In the genomic region with DNA sequence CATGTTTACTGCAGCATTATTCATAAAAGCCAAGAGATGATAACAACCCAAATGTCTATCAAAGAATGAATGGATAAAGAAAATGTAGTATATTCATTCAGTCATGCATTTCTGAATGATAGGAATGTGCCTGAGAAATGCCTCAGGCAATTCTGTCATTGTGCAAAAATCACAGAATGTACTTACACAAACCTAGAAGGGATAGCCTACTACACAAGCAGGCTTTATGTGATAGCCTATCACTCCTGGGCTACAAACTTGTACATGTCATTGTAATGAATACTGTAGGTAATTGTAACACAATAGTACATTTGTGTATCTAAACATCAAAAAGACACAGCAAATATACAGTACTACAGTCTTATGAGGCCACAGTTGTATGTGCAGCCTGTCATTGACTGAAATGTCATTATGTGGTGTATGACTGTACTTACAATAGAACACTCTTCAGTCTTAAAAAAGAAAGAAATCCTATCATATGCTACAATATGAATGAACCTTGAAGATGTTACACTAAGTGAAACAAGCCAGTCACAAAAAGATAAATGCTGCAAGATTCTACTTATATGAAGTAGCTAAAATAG, we compare ENCODE assay signal across 14 cellular contexts.
A peak's percentile ranks its signal among the peaks of the same experiment; 100 is the strongest.
DNase-seq lines count a peak whose midpoint lies in the region; ATAC-seq and TF ChIP-seq lines count a peak whose summit lies in the region.
"Had no signal": no experiment of that assay in that cellular context is flagged by ENCODE, and none has a peak within 500 bp of the region (broad histone marks: within the 10 kb centered on the region; RNA-seq: fewer than 3 reads in every experiment).

No MANE protein-coding gene starts in this region.

- no peaks in the 10 kb centered on the region for H3K36me3 ChIP-seq in gastrocnemius medialis
- H3K36me3 ChIP-seq in smooth muscle cell (ENCODE audit: low read depth) = peaks cover 7% of the 10 kb centered on the region
- peaks cover 0 to 17% (median 8%) of the 10 kb centered on the region in 4 donors for H3K36me3 ChIP-seq in stomach
- H3K36me3 ChIP-seq: BE2C had no signal

- H3F3A ChIP-seq in smooth muscle cell (ENCODE audit: low read depth) = no peaks in the 10 kb centered on the region

- H3K4me3 Mint-ChIP-seq in HFFc6 = no peak overlapping the region
- H3K4me3 Mint-ChIP-seq: stimulated activated naive CD8-positive, alpha-beta T cell treated with anti-CD3 and anti-CD28 coated beads, Interleukin-15, amount 100 ng/mL, for 72 hours had no signal

- no peak overlapping the region for H3K4me2 ChIP-seq in smooth muscle cell

- TF ChIP-seq EP300 in stomach (IDR thresholded peaks at IDR 0.05) = no peak

- in situ Hi-C loops in astrocyte of the spinal cord (cut with HindIII; ENCODE audit: low sequenced_read_pairs) (no loop called here), gastrocnemius medialis (cut with MboI; ENCODE audit: low sequenced_read_pairs in 4 of 4) (no loop called here)

- DNase-seq in AG08396 (ENCODE audit: low spot score) (peak; percentile 5), HFFc6 (peak; percentile 77), astrocyte of the spinal cord (ENCODE audit: low read depth, low spot score) (peak; percentile 4), glomerular visceral epithelial cell (ENCODE audit: extremely low spot score) (peak; percentile 1), gastrocnemius medialis (no peak), smooth muscle cell (lab: John Stamatoyannopoulos, UW; ENCODE audit: unreplicated experiment) (no peak), stomach (no peak)
- DNase-seq: activated gamma-delta T cell; BE2C; effector CD8-positive, alpha-beta T cell; NCI-H2171 treated with DMSO at 0.1 percent for 48 hours; stimulated activated naive CD8-positive, alpha-beta T cell treated with anti-CD3 and anti-CD28 coated beads, Interleukin-15, amount 100 ng/mL, for 72 hours had no signal

- H3K27me3 ChIP-seq in gastrocnemius medialis (no peaks in the 10 kb centered on the region), smooth muscle cell (ENCODE audit: low read depth) (no peaks in the 10 kb centered on the region), stomach (no peaks in the 10 kb centered on the region)
- H3K27me3 ChIP-seq: BE2C had no signal

- H3K27me3 Mint-ChIP-seq in HFFc6 (ENCODE audit: insufficient read depth) = no peaks in the 10 kb centered on the region
- H3K27me3 Mint-ChIP-seq: stimulated activated naive CD8-positive, alpha-beta T cell treated with anti-CD3 and anti-CD28 coated beads, Interleukin-15, amount 100 ng/mL, for 72 hours had no signal

- TF ChIP-seq POLR2A in gastrocnemius medialis (IDR thresholded peaks at IDR 0.05) (no peak), stomach (IDR thresholded peaks at IDR 0.05) (no peak)

- no peak overlapping the region for H3K9ac ChIP-seq in smooth muscle cell (ENCODE audit: low read depth)
- H3K9ac ChIP-seq: parathyroid adenoma had no signal

- H3K4me3 ChIP-seq in astrocyte of the spinal cord (ENCODE audit: low read depth, low read length) (no peak overlapping the region), gastrocnemius medialis (no peak overlapping the region), smooth muscle cell (no peak overlapping the region), stomach (no peak overlapping the region)

- no peaks in the 10 kb centered on the region for H3K9me3 Mint-ChIP-seq in HFFc6
- H3K9me3 Mint-ChIP-seq: stimulated activated naive CD8-positive, alpha-beta T cell treated with anti-CD3 and anti-CD28 coated beads, Interleukin-15, amount 100 ng/mL, for 72 hours had no signal

- ATAC-seq in gastrocnemius medialis (no peak), GM21447 (IDR thresholded peaks at IDR 0.05; ENCODE audit: unreplicated experiment) (no peak)
- ATAC-seq: stimulated activated naive CD8-positive, alpha-beta T cell treated with anti-CD3 and anti-CD28 coated beads, Interleukin-15, amount 100 ng/mL, for 72 hours had no signal

- H2AFZ ChIP-seq in smooth muscle cell (ENCODE audit: low read depth) = no peak overlapping the region
- H2AFZ ChIP-seq: parathyroid adenoma had no signal

- peaks cover 32% of the 10 kb centered on the region for H3K4me1 Mint-ChIP-seq in HFFc6 (ENCODE audit: low read depth)

- H3K4me1 ChIP-seq in gastrocnemius medialis (peaks cover 0 to 7% of the 10 kb centered on the region in 2 donors), smooth muscle cell (ENCODE audit: low read depth) (no peaks in the 10 kb centered on the region), stomach (no peaks in the 10 kb centered on the region)
- H3K4me1 ChIP-seq: BE2C, parathyroid adenoma had no signal

- no peaks in the 10 kb centered on the region for H3K79me2 ChIP-seq in smooth muscle cell (ENCODE audit: low read depth)
- H3K79me2 ChIP-seq: parathyroid adenoma had no signal

- peaks cover 3% of the 10 kb centered on the region for H4K20me1 ChIP-seq in smooth muscle cell (ENCODE audit: low read depth)

- H3K36me3 Mint-ChIP-seq in HFFc6 (ENCODE audit: low read depth) = 0 out of 2 replicates have a peak, but pooled peaks cover 5% of the 10 kb centered on the region

- peak overlapping the region; percentile 69 for H3K27ac Mint-ChIP-seq in HFFc6
- H3K27ac Mint-ChIP-seq: stimulated activated naive CD8-positive, alpha-beta T cell treated with anti-CD3 and anti-CD28 coated beads, Interleukin-15, amount 100 ng/mL, for 72 hours had no signal

- H3K9me3 ChIP-seq in gastrocnemius medialis = no peaks in the 10 kb centered on the region
- H3K9me3 ChIP-seq in smooth muscle cell (replicated peaks; ENCODE audit: low read depth) = no peaks in the 10 kb centered on the region
- H3K9me3 ChIP-seq in stomach = no peaks in the 10 kb centered on the region
- H3K9me3 ChIP-seq: BE2C had no signal

- intact Hi-C loops in gastrocnemius medialis (cut with DNase I; ENCODE audit: low total_unique reads) (no loop called here), stomach (cut with DNase I; ENCODE audit: low total_unique reads) (no loop called here)

- H3K27ac ChIP-seq in gastrocnemius medialis (no peak overlapping the region), smooth muscle cell (ENCODE audit: low read depth) (no peak overlapping the region), stomach (no peak overlapping the region)
- H3K27ac ChIP-seq: parathyroid adenoma had no signal

- TF ChIP-seq CTCF in HFFc6 (IDR thresholded peaks at IDR 0.05) (no peak), astrocyte of the spinal cord (IDR thresholded peaks at IDR 0.05; ENCODE audit: low read depth, low read length) (no peak), gastrocnemius medialis (IDR thresholded peaks at IDR 0.05 in 4 of 5, conservative IDR thresholded peaks at IDR 0.05 in 1 of 5) (no peak), smooth muscle cell (IDR thresholded peaks at IDR 0.05; ENCODE audit: borderline replicate concordance, insufficient read depth, poor library complexity, severe bottlenecking) (no peak), stomach (IDR thresholded peaks at IDR 0.05) (no peak)

Comparison
In these comparisons a context has a peak if more than half of its experiments do, and no peak if none do; other contexts are left out.
1. DNase-seq: peak in AG08396 (single experiment), HFFc6 (single experiment), astrocyte of the spinal cord (single experiment) and glomerular visceral epithelial cell (single experiment); none in gastrocnemius medialis (0 of 2), smooth muscle cell (single experiment) and stomach (single experiment).